In genomic region chr11:76265771-76266241, GRCh38 we compare ENCODE assay signal across 2 cellular contexts.
TF ChIP-seq lines count a peak whose summit lies in the region.

No MANE protein-coding gene starts in this region.

TF ChIP-seq in liver, 16 proteins besides CTCF, POLR2A, EP300 and RAD21 (continued from another document):
- TF ChIP-seq ZBTB33 (IDR thresholded peaks at IDR 0.05), result no peak
- peak; percentile 94 for TF ChIP-seq NR2F2 (IDR thresholded peaks at IDR 0.05)
- TF ChIP-seq JUND (IDR thresholded peaks at IDR 0.05), result no peak
- no peak for TF ChIP-seq FOXA2 (IDR thresholded peaks at IDR 0.05)
- TF ChIP-seq MAX (IDR thresholded peaks at IDR 0.05), result no peak
- peak; percentile 53 for TF ChIP-seq SP1 (IDR thresholded peaks at IDR 0.05)
- TF ChIP-seq YY1 (IDR thresholded peaks at IDR 0.05), result no peak
- no peak for TF ChIP-seq EGR1 (IDR thresholded peaks at IDR 0.05; ENCODE audit: low read depth in 2 of 2)
- TF ChIP-seq ATF3 (IDR thresholded peaks at IDR 0.05), result no peak
- no peak for TF ChIP-seq TAF1 (conservative IDR thresholded peaks at IDR 0.05)
- no peak for TF ChIP-seq HNF4G (IDR thresholded peaks at IDR 0.05)
- TF ChIP-seq RXRA (IDR thresholded peaks at IDR 0.05), result peak; percentile 7 to 42
- no peak for TF ChIP-seq REST (IDR thresholded peaks at IDR 0.05)
- TF ChIP-seq HNF4A (conservative IDR thresholded peaks at IDR 0.05), result no peak
- TF ChIP-seq FOXA1 (IDR thresholded peaks at IDR 0.05), result no peak

TF ChIP-seq in HepG2, 621 proteins besides CTCF, POLR2A, EP300 and RAD21 (continued from another document):
- TF ChIP-seq IRF9 (CRISPR knock-in tag; IDR thresholded peaks at IDR 0.05; ENCODE audit: borderline replicate concordance) (no peak), ZNF230 (CRISPR knock-in tag; IDR thresholded peaks at IDR 0.05) (no peak), AHDC1 (CRISPR knock-in tag; IDR thresholded peaks at IDR 0.05; ENCODE audit: borderline replicate concordance) (no peak), ZNF343 (CRISPR knock-in tag; IDR thresholded peaks at IDR 0.05) (no peak), TBP (CRISPR knock-in tag; IDR thresholded peaks at IDR 0.05) (no peak), ZNF282 (IDR thresholded peaks at IDR 0.05; ENCODE audit: partially characterized antibody) (no peak), CENPT (CRISPR knock-in tag; IDR thresholded peaks at IDR 0.05; ENCODE audit: low read depth) (no peak), PRMT3 (CRISPR knock-in tag; IDR thresholded peaks at IDR 0.05; ENCODE audit: borderline replicate concordance, low read depth) (no peak), ZNF335 (CRISPR knock-in tag; IDR thresholded peaks at IDR 0.05) (no peak), ZNF160 (CRISPR knock-in tag; IDR thresholded peaks at IDR 0.05) (no peak), KAT8 (CRISPR knock-in tag; IDR thresholded peaks at IDR 0.05) (no peak), ZNF720 (CRISPR knock-in tag; IDR thresholded peaks at IDR 0.05) (no peak), AGO2 (optimal IDR thresholded peaks at IDR 0.05; ENCODE audit: low read depth, low read length) (no peak)
